ENCODE assay signal across 11 cellular contexts in genomic region chr2:218063541-218064295, GRCh38. TPM values are rescaled to one million over a fixed set of nuclear protein-coding genes. Genes with fewer than 3 reads are reported as not detected.
A peak's percentile ranks its signal among the peaks of the same experiment; 100 is the strongest.
DNase-seq lines count a peak whose midpoint lies in the region; ATAC-seq and TF ChIP-seq lines count a peak whose summit lies in the region.
"Had no signal": no experiment of that assay in that cellular context is flagged by ENCODE, and none has a peak within 500 bp of the region (broad histone marks: within the 10 kb centered on the region; RNA-seq: fewer than 3 reads in every experiment).

No MANE protein-coding gene starts in this region.

- no peak for TF ChIP-seq CTCF in glutamatergic neuron (IDR thresholded peaks at IDR 0.05; ENCODE audit: partially characterized antibody, unreplicated experiment)

- no peak overlapping the region for H3K4me3 Mint-ChIP-seq in CD4-positive, CD25-positive, alpha-beta regulatory T cell
- no peak overlapping the region for H3K4me3 Mint-ChIP-seq in glutamatergic neuron (ENCODE audit: unreplicated experiment)
- H3K4me3 Mint-ChIP-seq in activated CD4-positive, alpha-beta T cell treated with anti-CD3 and anti-CD28 coated beads, Interleukin-2, amount 10 ng/mL, durations not matched to agents 7 days and 5 days: no peak overlapping the region

- H3K36me3 ChIP-seq in CD4-positive, CD25-positive, alpha-beta regulatory T cell (ENCODE audit: control insufficient read depth, insufficient read depth, low read length): no peaks in the 10 kb centered on the region

- H3K27ac Mint-ChIP-seq in CD4-positive, CD25-positive, alpha-beta regulatory T cell: peak overlapping the region in 1 of 3 donors; percentile 7
- no peak overlapping the region for H3K27ac Mint-ChIP-seq in glutamatergic neuron (ENCODE audit: unreplicated experiment)
- H3K27ac Mint-ChIP-seq in activated CD4-positive, alpha-beta T cell treated with anti-CD3 and anti-CD28 coated beads, Interleukin-2, amount 10 ng/mL, durations not matched to agents 7 days and 5 days: no peak overlapping the region

- POLR2A ChIA-PET in activated CD4-positive, alpha-beta T cell treated with anti-CD3 and anti-CD28 coated beads, Interleukin-2, amount 10 ng/mL, durations not matched to agents 7 days and 5 days (lab: Charles Lee): no interaction called here

- no peaks in the 10 kb centered on the region for H3K36me3 Mint-ChIP-seq in CD4-positive, CD25-positive, alpha-beta regulatory T cell
- no peaks in the 10 kb centered on the region for H3K36me3 Mint-ChIP-seq in glutamatergic neuron (ENCODE audit: unreplicated experiment)
- H3K36me3 Mint-ChIP-seq in activated CD4-positive, alpha-beta T cell treated with anti-CD3 and anti-CD28 coated beads, Interleukin-2, amount 10 ng/mL, durations not matched to agents 7 days and 5 days (ENCODE audit: low read depth): no peaks in the 10 kb centered on the region

- peak; percentile 35 to 37 for ATAC-seq in CD4-positive, CD25-positive, alpha-beta regulatory T cell (ENCODE audit: low read depth in 2 of 2)
- ATAC-seq in GM19328 (IDR thresholded peaks at IDR 0.05; ENCODE audit: unreplicated experiment): peak; percentile 80
- ATAC-seq in HG02885 (IDR thresholded peaks at IDR 0.05; ENCODE audit: poor library complexity, unreplicated experiment): peak; percentile 86

- H3K27me3 ChIP-seq in CD4-positive, CD25-positive, alpha-beta regulatory T cell (ENCODE audit: control insufficient read depth, insufficient read depth, low read length): peaks cover 2% of the 10 kb centered on the region

- no peak overlapping the region for H3K27ac ChIP-seq in CD4-positive, CD25-positive, alpha-beta regulatory T cell (ENCODE audit: insufficient read depth, low read length, poor library complexity, severe bottlenecking)

- no peaks in the 10 kb centered on the region for H3K9me3 ChIP-seq in CD4-positive, CD25-positive, alpha-beta regulatory T cell (ENCODE audit: control insufficient read depth in 2 of 2, low read length in 2 of 2)

- H3K4me1 ChIP-seq in CD4-positive, CD25-positive, alpha-beta regulatory T cell (ENCODE audit: control insufficient read depth, insufficient read depth, low read length, poor library complexity, severe bottlenecking): peaks cover 4% of the 10 kb centered on the region

- no peak for DNase-seq in CD4-positive, CD25-positive, alpha-beta regulatory T cell
- DNase-seq in NOMO-1 treated with dmso at 0.1 percent for 144 hours (lab: John Stamatoyannopoulos, UW; ENCODE audit: unreplicated experiment) (peak; percentile 78), glutamatergic neuron (no peak), NCI-H2196 (lab: John Stamatoyannopoulos, UW; ENCODE audit: unreplicated experiment) (no peak)
- no peak for DNase-seq in stimulated activated CD4-positive, alpha-beta T cell treated with anti-CD3 and anti-CD28 coated beads, Interleukin-15, amount 100 ng/mL, for 24 hours
- no peak for DNase-seq in activated CD4-positive, alpha-beta T cell treated with anti-CD3 and anti-CD28 coated beads, Interleukin-2, amount 10 ng/mL, durations not matched to agents 7 days and 5 days
- DNase-seq: activated T-cell treated with anti-CD3 and anti-CD28 coated beads, Interleukin-2, amount 50 U/mL, for 48 hours; cerebellar nuclear complex had no signal

- CTCF ChIA-PET in activated CD4-positive, alpha-beta T cell treated with anti-CD3 and anti-CD28 coated beads, Interleukin-2, amount 10 ng/mL, durations not matched to agents 7 days and 5 days (lab: Charles Lee): interaction anchor here (0.6 to 1.2 kb wide), 4 partner anchors 12 to 701 kb away, joined by 3 read pairs; no protein-coding TSS in a partner anchor

- peaks cover 0 to 1% (median 0%) of the 10 kb centered on the region in 7 donors for H3K9me3 Mint-ChIP-seq in CD4-positive, CD25-positive, alpha-beta regulatory T cell
- H3K9me3 Mint-ChIP-seq in glutamatergic neuron (ENCODE audit: unreplicated experiment): peaks cover 3% of the 10 kb centered on the region
- no peaks in the 10 kb centered on the region for H3K9me3 Mint-ChIP-seq in activated CD4-positive, alpha-beta T cell treated with anti-CD3 and anti-CD28 coated beads, Interleukin-2, amount 10 ng/mL, durations not matched to agents 7 days and 5 days

- peaks cover 7% of the 10 kb centered on the region for H3K27me3 Mint-ChIP-seq in CD4-positive, CD25-positive, alpha-beta regulatory T cell
- peaks cover 10% of the 10 kb centered on the region for H3K27me3 Mint-ChIP-seq in glutamatergic neuron (ENCODE audit: unreplicated experiment)
- H3K27me3 Mint-ChIP-seq in activated CD4-positive, alpha-beta T cell treated with anti-CD3 and anti-CD28 coated beads, Interleukin-2, amount 10 ng/mL, durations not matched to agents 7 days and 5 days: peaks cover 13% of the 10 kb centered on the region

- peaks cover 0 to 3% (median under 1%) of the 10 kb centered on the region in 4 donors for H3K4me1 Mint-ChIP-seq in CD4-positive, CD25-positive, alpha-beta regulatory T cell
- H3K4me1 Mint-ChIP-seq in glutamatergic neuron (ENCODE audit: low read depth, unreplicated experiment): peaks cover 2% of the 10 kb centered on the region
- H3K4me1 Mint-ChIP-seq in activated CD4-positive, alpha-beta T cell treated with anti-CD3 and anti-CD28 coated beads, Interleukin-2, amount 10 ng/mL, durations not matched to agents 7 days and 5 days: peaks cover 7% of the 10 kb centered on the region

- no peak overlapping the region for H3K4me3 ChIP-seq in CD4-positive, CD25-positive, alpha-beta regulatory T cell (ENCODE audit: low read depth, low read length)

RNA-seq across cellular contexts. Expression of gene RUFY4, which starts 5.3 kb away (rescaled TPM):
- total RNA-seq in CD4-positive, CD25-positive, alpha-beta regulatory T cell: 2.1 TPM
- under 1 TPM in 1 of 4 donors, not detected in 3; 0.15 TPM for polyA plus RNA-seq in CD4-positive, CD25-positive, alpha-beta regulatory T cell
- total RNA-seq in glutamatergic neuron (ENCODE audit: unreplicated experiment): not detected
- 1 to 10 TPM; 2.1 to 2.7 TPM for total RNA-seq in activated CD4-positive, alpha-beta T cell treated with anti-CD3 and anti-CD28 coated beads, Interleukin-2, amount 10 ng/mL, durations not matched to agents 7 days and 5 days
- total RNA-seq: temporal lobe had no signal

Comparison
In these comparisons a context has a peak if more than half of its experiments do, and no peak if none do; other contexts are left out.
1. ATAC-seq: peak in every context shown above with its lines; median percentile 86 in HG02885; 80 in GM19328; 36 in CD4-positive, CD25-positive, alpha-beta regulatory T cell.